In genomic region chr22:19802881-19803735, GRCh38 we compare ENCODE assay signal across 17 cellular contexts. TPM values are rescaled to one million over a fixed set of nuclear protein-coding genes. Genes with fewer than 3 reads are reported as not detected.
DNase-seq lines count a peak whose midpoint lies in the region; ATAC-seq and TF ChIP-seq lines count a peak whose summit lies in the region.
"Had no signal": no experiment of that assay in that cellular context is flagged by ENCODE, and none has a peak within 500 bp of the region (broad histone marks: within the 10 kb centered on the region; RNA-seq: fewer than 3 reads in every experiment).

No MANE protein-coding gene starts in this region.

- H3K23ac ChIP-seq in neuronal stem cell (ENCODE audit: low read depth, low read length, poor library complexity) = peak overlapping the region; percentile 20

- no peak overlapping the region for H4K91ac ChIP-seq in neuronal stem cell (ENCODE audit: low read depth, low read length, poor library complexity)

- WGBS in neuronal stem cell (ENCODE audit: extremely low coverage in 2 of 2, insufficient read length in 2 of 2, insufficient replicate concordance in 1 of 2), 2 donors = no CpG with 5 or more reads among the region's 19 CpGs

- peak overlapping the region; percentile 44 for H2AK5ac ChIP-seq in neuronal stem cell (ENCODE audit: low read depth, low read length)

- TF ChIP-seq CTCF in CD14-positive monocyte (IDR thresholded peaks at IDR 0.05) (no peak), ascending aorta (IDR thresholded peaks at IDR 0.05) (no peak)

- no peaks in the 10 kb centered on the region for H3K4me1 ChIP-seq in neuronal stem cell (ENCODE audit: control insufficient read depth in 2 of 2, insufficient read depth in 1 of 2, low read depth in 1 of 2, low read length in 2 of 2)
- H3K4me1 ChIP-seq in ascending aorta = no peaks in the 10 kb centered on the region

- H3K4me2 ChIP-seq in neuronal stem cell (ENCODE audit: insufficient read depth, low read length, poor library complexity, severe bottlenecking) = no peak overlapping the region

- no peak overlapping the region for H3K27ac Mint-ChIP-seq in CD14-positive monocyte
- H3K27ac Mint-ChIP-seq in activated T-helper 1 cell treated with anti-CD3 and anti-CD28 coated beads, Interleukin-12 subunit alpha, Interleukin-12 subunit beta, Interleukin-2, Interleukin-4 antibody, amounts not matched to agents 30 ng/mL and 10 ng/mL and 1 ng/mL, durations not matched to agents 14 hours and 24 hours and 36 hours = no peak overlapping the region

- H2BK15ac ChIP-seq in neuronal stem cell (ENCODE audit: low read length) = no peak overlapping the region

- H3K27me3 ChIP-seq in neuronal stem cell (ENCODE audit: control insufficient read depth in 3 of 3, insufficient read depth in 3 of 3, low read depth in 1 of 3, low read length in 3 of 3) = no peaks in the 10 kb centered on the region
- no peaks in the 10 kb centered on the region for H3K27me3 ChIP-seq in ascending aorta

- H3K4me3 Mint-ChIP-seq in CD14-positive monocyte = no peak overlapping the region
- no peak overlapping the region for H3K4me3 Mint-ChIP-seq in activated T-helper 1 cell treated with anti-CD3 and anti-CD28 coated beads, Interleukin-12 subunit alpha, Interleukin-12 subunit beta, Interleukin-2, Interleukin-4 antibody, amounts not matched to agents 30 ng/mL and 10 ng/mL and 1 ng/mL, durations not matched to agents 14 hours and 24 hours and 36 hours
- H3K4me3 Mint-ChIP-seq: CD4-positive, CD25-positive, alpha-beta regulatory T cell had no signal

- no peaks in the 10 kb centered on the region for H3K79me1 ChIP-seq in neuronal stem cell (ENCODE audit: low read depth, low read length)

- no peak overlapping the region for H2AFZ ChIP-seq in neuronal stem cell (ENCODE audit: low read length)

- H3K36me3 ChIP-seq in neuronal stem cell (replicated peaks in 1 of 2; ENCODE audit: control insufficient read depth in 2 of 2, insufficient read depth in 2 of 2, low read length in 2 of 2) (peaks cover 0 to 3% of the 10 kb centered on the region in 2 donors), ascending aorta (peaks cover 0 to 6% of the 10 kb centered on the region in 2 donors)

- no peaks in the 10 kb centered on the region for H3K36me3 Mint-ChIP-seq in CD14-positive monocyte
- H3K36me3 Mint-ChIP-seq in activated T-helper 1 cell treated with anti-CD3 and anti-CD28 coated beads, Interleukin-12 subunit alpha, Interleukin-12 subunit beta, Interleukin-2, Interleukin-4 antibody, amounts not matched to agents 30 ng/mL and 10 ng/mL and 1 ng/mL, durations not matched to agents 14 hours and 24 hours and 36 hours (ENCODE audit: low read depth) = no peaks in the 10 kb centered on the region

- peaks cover 0 to 2% (median 0%) of the 10 kb centered on the region in 7 donors for H3K9me3 Mint-ChIP-seq in CD14-positive monocyte
- no peaks in the 10 kb centered on the region for H3K9me3 Mint-ChIP-seq in activated T-helper 1 cell treated with anti-CD3 and anti-CD28 coated beads, Interleukin-12 subunit alpha, Interleukin-12 subunit beta, Interleukin-2, Interleukin-4 antibody, amounts not matched to agents 30 ng/mL and 10 ng/mL and 1 ng/mL, durations not matched to agents 14 hours and 24 hours and 36 hours
- H3K9me3 Mint-ChIP-seq: CD4-positive, CD25-positive, alpha-beta regulatory T cell had no signal

- H3K4me3 ChIP-seq in neuronal stem cell (ENCODE audit: low read length in 2 of 2) (no peak overlapping the region), ascending aorta (no peak overlapping the region)

- H2BK5ac ChIP-seq in neuronal stem cell (ENCODE audit: low read length) = peak overlapping the region; percentile 67

- H3K27ac ChIP-seq in neuronal stem cell (replicated peaks; ENCODE audit: low read length) (no peak overlapping the region), ascending aorta (no peak overlapping the region)

- no peak overlapping the region for H3K4ac ChIP-seq in neuronal stem cell (ENCODE audit: low read length)

- no peak overlapping the region for H3K14ac ChIP-seq in neuronal stem cell (ENCODE audit: low read length)

- H3K4me1 Mint-ChIP-seq in CD14-positive monocyte = no peaks in the 10 kb centered on the region
- no peaks in the 10 kb centered on the region for H3K4me1 Mint-ChIP-seq in activated T-helper 1 cell treated with anti-CD3 and anti-CD28 coated beads, Interleukin-12 subunit alpha, Interleukin-12 subunit beta, Interleukin-2, Interleukin-4 antibody, amounts not matched to agents 30 ng/mL and 10 ng/mL and 1 ng/mL, durations not matched to agents 14 hours and 24 hours and 36 hours (ENCODE audit: low read depth)
- H3K4me1 Mint-ChIP-seq: CD4-positive, CD25-positive, alpha-beta regulatory T cell had no signal

- H3K9me3 ChIP-seq in neuronal stem cell (replicated peaks in 1 of 2; ENCODE audit: control insufficient read depth in 2 of 2, insufficient read depth in 1 of 2, low read depth in 1 of 2, low read length in 2 of 2) (no peaks in the 10 kb centered on the region), ascending aorta (no peaks in the 10 kb centered on the region)

- DNase-seq in CD14-positive monocyte (ENCODE audit: low spot score) (peak; percentile 21), NCI-H69 (lab: John Stamatoyannopoulos, UW) (peak; percentile 49), left cardiac atrium (peak; percentile 17), neuronal stem cell (ENCODE audit: low spot score) (no peak), ascending aorta (ENCODE audit: low spot score in 2 of 2) (no peak), head of caudate nucleus (no peak)
- no peak for DNase-seq in activated T-helper 1 cell treated with anti-CD3 and anti-CD28 coated beads, Interleukin-12 subunit alpha, Interleukin-12 subunit beta, Interleukin-2, Interleukin-4 antibody, amounts not matched to agents 30 ng/mL and 10 ng/mL and 1 ng/mL, durations not matched to agents 14 hours and 24 hours and 36 hours (ENCODE audit: low spot score)
- DNase-seq: AML-193; CD4-positive, CD25-positive, alpha-beta regulatory T cell; DMS79 treated with DMSO at 0.1 percent for 48 hours; NCI-H146; NCI-H2107; NCI-H345; NCI-H526 treated with DMSO at 0.1 percent for 48 hours; PC-3 had no signal

- ATAC-seq in left cardiac atrium (no peak), GM21381 (IDR thresholded peaks at IDR 0.05; ENCODE audit: unreplicated experiment) (no peak)
- ATAC-seq: HCT116, PC-3 had no signal

- no peak overlapping the region for H2BK12ac ChIP-seq in neuronal stem cell (ENCODE audit: low read length)

- no peak overlapping the region for H4K8ac ChIP-seq in neuronal stem cell (ENCODE audit: low read depth, low read length)

- intact Hi-C loops in CD14-positive monocyte (cut with micrococcal nuclease) = no loop called here
- intact Hi-C loops in left cardiac atrium (cut with DNase I) = no loop called here
- intact Hi-C loops in activated T-helper 1 cell treated with anti-CD3 and anti-CD28 coated beads, Interleukin-12 subunit alpha, Interleukin-12 subunit beta, Interleukin-2, Interleukin-4 antibody, amounts not matched to agents 30 ng/mL and 10 ng/mL and 1 ng/mL, durations not matched to agents 14 hours and 24 hours and 36 hours (cut with micrococcal nuclease) = no loop called here
- intact Hi-C loops in ascending aorta (cut with DNase I) = no loop called here
- intact Hi-C loops in head of caudate nucleus (cut with DNase I) = no loop called here

- peak overlapping the region; percentile 27 for H3K18ac ChIP-seq in neuronal stem cell (ENCODE audit: low read length)

- peaks cover 0 to 2% (median 2%) of the 10 kb centered on the region in 3 donors for H3K27me3 Mint-ChIP-seq in CD14-positive monocyte (ENCODE audit: low read depth in 3 of 3)
- H3K27me3 Mint-ChIP-seq in activated T-helper 1 cell treated with anti-CD3 and anti-CD28 coated beads, Interleukin-12 subunit alpha, Interleukin-12 subunit beta, Interleukin-2, Interleukin-4 antibody, amounts not matched to agents 30 ng/mL and 10 ng/mL and 1 ng/mL, durations not matched to agents 14 hours and 24 hours and 36 hours (ENCODE audit: insufficient read depth) = no peaks in the 10 kb centered on the region
- H3K27me3 Mint-ChIP-seq: CD4-positive, CD25-positive, alpha-beta regulatory T cell had no signal

- H2BK120ac ChIP-seq in neuronal stem cell (ENCODE audit: low read depth, low read length) = no peak overlapping the region

- H3K9ac ChIP-seq in neuronal stem cell (ENCODE audit: low read depth, low read length, poor library complexity) = no peak overlapping the region

RNA-seq across cellular contexts. Expression of gene TBX1, which starts 42.5 kb away (rescaled TPM):
- polyA plus RNA-seq in CD14-positive monocyte = not detected
- total RNA-seq in left cardiac atrium = 1 to 10 TPM in 1 of 2 donors, under 1 TPM in 1; 0.47 to 2.4 TPM
- 0.31 TPM for polyA plus RNA-seq in neuronal stem cell (2013, experiment 1 of 2)
- polyA plus RNA-seq in neuronal stem cell (2013, experiment 2 of 2) = 0.26 TPM
- total RNA-seq in activated T-helper 1 cell treated with anti-CD3 and anti-CD28 coated beads, Interleukin-12 subunit alpha, Interleukin-12 subunit beta, Interleukin-2, Interleukin-4 antibody, amounts not matched to agents 30 ng/mL and 10 ng/mL and 1 ng/mL, durations not matched to agents 14 hours and 24 hours and 36 hours = 0.29 and 0.56 TPM in 2 replicates
- not detected for total RNA-seq in ascending aorta
- total RNA-seq: CD4-positive, CD25-positive, alpha-beta regulatory T cell had no signal
- polyA plus RNA-seq: CD4-positive, CD25-positive, alpha-beta regulatory T cell had no signal

RNA-seq across cellular contexts. Expression of gene GNB1L, which starts 51.6 kb away (rescaled TPM):
- 1 to 10 TPM; 4.8 to 6.0 TPM for polyA plus RNA-seq in CD14-positive monocyte
- total RNA-seq in left cardiac atrium (1 to 10 TPM; 2.5 to 4.5 TPM), ascending aorta (7.9 TPM)
- 7.9 TPM for polyA plus RNA-seq in neuronal stem cell (2013, experiment 1 of 2)
- 8.3 TPM for polyA plus RNA-seq in neuronal stem cell (2013, experiment 2 of 2)
- total RNA-seq in activated T-helper 1 cell treated with anti-CD3 and anti-CD28 coated beads, Interleukin-12 subunit alpha, Interleukin-12 subunit beta, Interleukin-2, Interleukin-4 antibody, amounts not matched to agents 30 ng/mL and 10 ng/mL and 1 ng/mL, durations not matched to agents 14 hours and 24 hours and 36 hours = 20.6 and 21.5 TPM in 2 replicates

RNA-seq across cellular contexts. Expression of gene RTL10, which starts 51.6 kb away (rescaled TPM):
- polyA plus RNA-seq in CD14-positive monocyte = 1 to 10 TPM; 1.4 to 1.5 TPM
- total RNA-seq in left cardiac atrium = 1 to 10 TPM; 6.8 to 7.7 TPM
- 9.7 TPM for polyA plus RNA-seq in neuronal stem cell (2013, experiment 1 of 2)
- 10.2 TPM for polyA plus RNA-seq in neuronal stem cell (2013, experiment 2 of 2)
- 22.2 and 24.1 TPM in 2 replicates for total RNA-seq in activated T-helper 1 cell treated with anti-CD3 and anti-CD28 coated beads, Interleukin-12 subunit alpha, Interleukin-12 subunit beta, Interleukin-2, Interleukin-4 antibody, amounts not matched to agents 30 ng/mL and 10 ng/mL and 1 ng/mL, durations not matched to agents 14 hours and 24 hours and 36 hours
- total RNA-seq in ascending aorta = 8.8 TPM

Comparison
In these comparisons a context has a peak if more than half of its experiments do, and no peak if none do; other contexts are left out.
1. DNase-seq: peak in CD14-positive monocyte (single experiment), NCI-H69 (single experiment) and left cardiac atrium (single experiment); none in neuronal stem cell (single experiment), activated T-helper 1 cell treated with anti-CD3 and anti-CD28 coated beads, Interleukin-12 subunit alpha, Interleukin-12 subunit beta, Interleukin-2, Interleukin-4 antibody, amounts not matched to agents 30 ng/mL and 10 ng/mL and 1 ng/mL, durations not matched to agents 14 hours and 24 hours and 36 hours (single experiment), ascending aorta (0 of 2) and head of caudate nucleus (0 of 42).